ENCODE assay signal across 1 cellular context in the genomic region with DNA sequence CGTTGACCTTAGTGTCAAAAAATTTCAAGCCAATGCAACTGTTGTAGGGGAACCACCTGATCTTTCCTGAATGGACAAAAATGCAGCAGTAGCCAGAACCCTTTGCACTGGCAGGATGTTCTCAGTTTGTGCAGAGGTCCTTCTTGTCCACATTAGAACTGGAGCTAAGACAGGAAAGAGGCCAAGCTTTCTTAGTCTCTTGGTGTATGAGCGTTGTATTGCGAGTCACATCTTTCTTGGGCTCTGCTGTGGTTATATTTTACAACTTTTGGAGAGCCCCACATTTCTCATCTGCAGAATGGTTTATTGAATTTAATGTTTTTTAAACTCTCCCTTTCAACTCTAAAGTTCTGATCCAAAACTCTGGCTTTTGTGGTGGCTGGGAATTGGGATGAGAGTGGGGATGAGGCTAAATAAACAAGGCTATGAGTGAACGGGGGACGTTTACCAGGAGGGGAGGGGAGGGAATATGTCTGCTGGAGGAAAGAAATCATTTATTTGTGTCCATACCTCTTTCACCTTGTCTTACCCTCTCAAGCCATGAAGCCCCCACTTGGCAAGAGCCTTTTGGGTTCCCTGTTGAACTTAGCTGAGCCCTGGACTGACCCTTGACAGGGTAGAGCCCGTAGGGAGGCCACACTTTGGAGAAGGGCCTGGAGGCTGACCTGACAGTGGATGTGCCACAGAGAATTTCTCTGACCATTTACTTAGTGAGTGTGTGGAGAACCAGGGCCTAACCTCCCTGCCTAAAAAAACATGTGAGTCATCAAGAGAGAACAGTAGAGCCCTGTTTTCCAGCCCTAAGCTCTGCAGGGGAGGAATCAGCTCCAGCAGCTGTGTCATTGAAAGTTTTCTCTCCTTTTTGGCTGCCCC.
TF ChIP-seq lines count a peak whose summit lies in the region.

No MANE protein-coding gene starts in this region.

TF ChIP-seq in SK-N-SH, 30 proteins besides CTCF, POLR2A, EP300 and RAD21 (continued from another document):
- TF ChIP-seq RXRA (IDR thresholded peaks at IDR 0.05; ENCODE audit: borderline replicate concordance, low read depth) (peak; percentile 17), MAX (IDR thresholded peaks at IDR 0.05; ENCODE audit: low read depth) (0 out of 2 replicates have a peak, but pooled peaks have one; percentile 24), MEF2A (IDR thresholded peaks at IDR 0.05; ENCODE audit: borderline replicate concordance, low read depth) (no peak), TCF12 (IDR thresholded peaks at IDR 0.05) (peak; percentile 83), NFIC (IDR thresholded peaks at IDR 0.05; ENCODE audit: borderline replicate concordance) (peak; percentile 88), SIN3A (IDR thresholded peaks at IDR 0.05; ENCODE audit: borderline replicate concordance, low read depth, low read length) (no peak; the same call in 1 of the 2 replicates), GABPA (IDR thresholded peaks at IDR 0.05; ENCODE audit: low read depth) (no peak), REST (IDR thresholded peaks at IDR 0.05; ENCODE audit: low read depth, low read length) (no peak), JUND (IDR thresholded peaks at IDR 0.05) (peak; percentile 92), TAF1 (IDR thresholded peaks at IDR 0.05; ENCODE audit: borderline replicate concordance, low read depth, low read length) (no peak), FOXM1 (IDR thresholded peaks at IDR 0.05; ENCODE audit: low read depth) (0 out of 2 replicates have a peak, but pooled peaks have one; percentile 17), RFX5 (IDR thresholded peaks at IDR 0.05; ENCODE audit: low read length) (no peak), SMC3 (IDR thresholded peaks at IDR 0.05; ENCODE audit: low read depth, low read length) (no peak), FOSL2 (IDR thresholded peaks at IDR 0.05; ENCODE audit: borderline replicate concordance, low read depth) (peak; percentile 93), POLR2AphosphoS5 (IDR thresholded peaks at IDR 0.05; ENCODE audit: low read depth, low read length) (peak; percentile 43; the same call in 1 of the 2 replicates)
- TF ChIP-seq, protein P1, sequence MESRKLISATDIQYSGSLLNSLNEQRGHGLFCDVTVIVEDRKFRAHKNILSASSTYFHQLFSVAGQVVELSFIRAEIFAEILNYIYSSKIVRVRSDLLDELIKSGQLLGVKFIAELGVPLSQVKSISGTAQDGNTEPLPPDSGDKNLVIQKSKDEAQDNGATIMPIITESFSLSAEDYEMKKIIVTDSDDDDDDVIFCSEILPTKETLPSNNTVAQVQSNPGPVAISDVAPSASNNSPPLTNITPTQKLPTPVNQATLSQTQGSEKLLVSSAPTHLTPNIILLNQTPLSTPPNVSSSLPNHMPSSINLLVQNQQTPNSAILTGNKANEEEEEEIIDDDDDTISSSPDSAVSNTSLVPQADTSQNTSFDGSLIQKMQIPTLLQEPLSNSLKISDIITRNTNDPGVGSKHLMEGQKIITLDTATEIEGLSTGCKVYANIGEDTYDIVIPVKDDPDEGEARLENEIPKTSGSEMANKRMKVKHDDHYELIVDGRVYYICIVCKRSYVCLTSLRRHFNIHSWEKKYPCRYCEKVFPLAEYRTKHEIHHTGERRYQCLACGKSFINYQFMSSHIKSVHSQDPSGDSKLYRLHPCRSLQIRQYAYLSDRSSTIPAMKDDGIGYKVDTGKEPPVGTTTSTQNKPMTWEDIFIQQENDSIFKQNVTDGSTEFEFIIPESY (IDR thresholded peaks at IDR 0.05; ENCODE audit: borderline replicate concordance, low read depth), result no peak
- TF ChIP-seq, protein P2, sequence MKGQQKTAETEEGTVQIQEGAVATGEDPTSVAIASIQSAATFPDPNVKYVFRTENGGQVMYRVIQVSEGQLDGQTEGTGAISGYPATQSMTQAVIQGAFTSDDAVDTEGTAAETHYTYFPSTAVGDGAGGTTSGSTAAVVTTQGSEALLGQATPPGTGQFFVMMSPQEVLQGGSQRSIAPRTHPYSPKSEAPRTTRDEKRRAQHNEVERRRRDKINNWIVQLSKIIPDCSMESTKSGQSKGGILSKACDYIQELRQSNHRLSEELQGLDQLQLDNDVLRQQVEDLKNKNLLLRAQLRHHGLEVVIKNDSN (IDR thresholded peaks at IDR 0.05; ENCODE audit: borderline replicate concordance, low read depth), result no peak
- TF ChIP-seq, protein P3, sequence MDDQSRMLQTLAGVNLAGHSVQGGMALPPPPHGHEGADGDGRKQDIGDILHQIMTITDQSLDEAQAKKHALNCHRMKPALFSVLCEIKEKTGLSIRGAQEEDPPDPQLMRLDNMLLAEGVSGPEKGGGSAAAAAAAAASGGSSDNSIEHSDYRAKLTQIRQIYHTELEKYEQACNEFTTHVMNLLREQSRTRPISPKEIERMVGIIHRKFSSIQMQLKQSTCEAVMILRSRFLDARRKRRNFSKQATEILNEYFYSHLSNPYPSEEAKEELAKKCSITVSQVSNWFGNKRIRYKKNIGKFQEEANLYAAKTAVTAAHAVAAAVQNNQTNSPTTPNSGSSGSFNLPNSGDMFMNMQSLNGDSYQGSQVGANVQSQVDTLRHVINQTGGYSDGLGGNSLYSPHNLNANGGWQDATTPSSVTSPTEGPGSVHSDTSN (IDR thresholded peaks at IDR 0.05), result peak; percentile 82; the same call in 1 of the 2 replicates
- TF ChIP-seq, protein P4, sequence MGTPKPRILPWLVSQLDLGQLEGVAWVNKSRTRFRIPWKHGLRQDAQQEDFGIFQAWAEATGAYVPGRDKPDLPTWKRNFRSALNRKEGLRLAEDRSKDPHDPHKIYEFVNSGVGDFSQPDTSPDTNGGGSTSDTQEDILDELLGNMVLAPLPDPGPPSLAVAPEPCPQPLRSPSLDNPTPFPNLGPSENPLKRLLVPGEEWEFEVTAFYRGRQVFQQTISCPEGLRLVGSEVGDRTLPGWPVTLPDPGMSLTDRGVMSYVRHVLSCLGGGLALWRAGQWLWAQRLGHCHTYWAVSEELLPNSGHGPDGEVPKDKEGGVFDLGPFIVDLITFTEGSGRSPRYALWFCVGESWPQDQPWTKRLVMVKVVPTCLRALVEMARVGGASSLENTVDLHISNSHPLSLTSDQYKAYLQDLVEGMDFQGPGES (IDR thresholded peaks at IDR 0.05; ENCODE audit: low read depth, low read length), result no peak
